Comparison of ENCODE assay signal across 1 cellular context in the genomic region with DNA sequence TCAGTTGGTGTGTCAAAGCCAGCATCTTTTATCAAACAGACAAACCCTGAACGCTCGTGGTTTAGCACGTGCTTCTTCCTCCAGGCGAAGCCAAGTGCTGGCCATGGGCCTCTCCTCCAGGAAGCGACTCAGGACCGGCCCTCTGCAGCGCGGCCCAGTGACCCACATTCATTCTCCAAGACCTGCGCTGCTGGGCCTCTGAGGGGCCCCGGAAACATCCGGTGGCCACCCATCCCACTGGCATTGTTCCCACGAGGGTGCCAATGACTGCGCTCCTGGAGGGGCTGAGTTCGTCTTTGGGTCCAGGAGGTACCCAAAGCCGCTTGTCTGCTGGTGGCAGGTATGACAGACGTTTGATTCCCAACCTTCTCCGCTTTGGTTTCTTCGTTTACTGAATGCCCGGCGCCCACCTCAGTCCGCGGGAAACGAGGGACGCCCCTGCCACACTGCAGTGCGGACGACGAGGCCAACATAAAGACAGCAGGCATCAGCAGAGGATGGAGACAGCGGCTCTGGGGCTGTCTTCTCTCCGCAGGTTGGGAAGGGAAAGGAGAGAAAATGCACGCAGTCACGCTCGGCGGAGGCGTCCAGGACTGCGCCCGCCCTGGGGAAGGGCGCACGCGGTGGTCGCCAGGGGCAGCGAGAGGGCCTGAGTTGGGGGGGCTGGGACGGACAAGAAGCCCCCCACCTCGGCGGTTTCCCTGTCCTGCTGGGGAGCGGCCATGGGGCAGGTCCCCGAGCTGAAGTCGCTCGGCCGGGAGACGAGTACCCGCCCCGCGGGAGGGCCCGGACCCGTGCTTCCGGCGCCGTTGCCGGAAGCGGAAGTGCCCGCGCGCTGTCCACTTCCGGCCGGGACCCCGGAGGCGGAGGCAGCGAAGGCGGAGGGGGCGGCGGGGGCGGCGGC.
TF ChIP-seq lines count a peak whose summit lies in the region.

Gene EXOC3, plus strand, starts transcription at position 842 of the 904 bp plus-strand sequence. CDS start 3,030 bp downstream, outside the sequence.

TF ChIP-seq in HepG2, 621 proteins besides CTCF, POLR2A, EP300 and RAD21 (continued from another document and continues in another):
- TF ChIP-seq, protein P1, sequence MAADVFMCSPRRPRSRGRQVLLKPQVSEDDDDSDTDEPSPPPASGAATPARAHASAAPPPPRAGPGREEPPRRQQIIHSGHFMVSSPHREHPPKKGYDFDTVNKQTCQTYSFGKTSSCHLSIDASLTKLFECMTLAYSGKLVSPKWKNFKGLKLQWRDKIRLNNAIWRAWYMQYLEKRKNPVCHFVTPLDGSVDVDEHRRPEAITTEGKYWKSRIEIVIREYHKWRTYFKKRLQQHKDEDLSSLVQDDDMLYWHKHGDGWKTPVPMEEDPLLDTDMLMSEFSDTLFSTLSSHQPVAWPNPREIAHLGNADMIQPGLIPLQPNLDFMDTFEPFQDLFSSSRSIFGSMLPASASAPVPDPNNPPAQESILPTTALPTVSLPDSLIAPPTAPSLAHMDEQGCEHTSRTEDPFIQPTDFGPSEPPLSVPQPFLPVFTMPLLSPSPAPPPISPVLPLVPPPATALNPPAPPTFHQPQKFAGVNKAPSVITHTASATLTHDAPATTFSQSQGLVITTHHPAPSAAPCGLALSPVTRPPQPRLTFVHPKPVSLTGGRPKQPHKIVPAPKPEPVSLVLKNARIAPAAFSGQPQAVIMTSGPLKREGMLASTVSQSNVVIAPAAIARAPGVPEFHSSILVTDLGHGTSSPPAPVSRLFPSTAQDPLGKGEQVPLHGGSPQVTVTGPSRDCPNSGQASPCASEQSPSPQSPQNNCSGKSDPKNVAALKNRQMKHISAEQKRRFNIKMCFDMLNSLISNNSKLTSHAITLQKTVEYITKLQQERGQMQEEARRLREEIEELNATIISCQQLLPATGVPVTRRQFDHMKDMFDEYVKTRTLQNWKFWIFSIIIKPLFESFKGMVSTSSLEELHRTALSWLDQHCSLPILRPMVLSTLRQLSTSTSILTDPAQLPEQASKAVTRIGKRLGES (CRISPR knock-in tag; IDR thresholded peaks at IDR 0.05; ENCODE audit: borderline replicate concordance): no peak
- no peak for TF ChIP-seq ARNTL (CRISPR knock-in tag; IDR thresholded peaks at IDR 0.05)
- TF ChIP-seq ZHX2 (IDR thresholded peaks at IDR 0.05; ENCODE audit: low read depth): no peak
- no peak; the same call in 1 of the 2 replicates for TF ChIP-seq ZHX2 (CRISPR knock-in tag; IDR thresholded peaks at IDR 0.05; ENCODE audit: borderline replicate concordance)
- TF ChIP-seq ZNF546 (CRISPR knock-in tag; conservative IDR thresholded peaks at IDR 0.05): peak; percentile 48
- no peak; the same call in 1 of the 2 replicates for TF ChIP-seq ZNF280B (CRISPR knock-in tag; IDR thresholded peaks at IDR 0.05; ENCODE audit: borderline replicate concordance)
- no peak for TF ChIP-seq ZNF207 (IDR thresholded peaks at IDR 0.05; ENCODE audit: borderline replicate concordance)
- no peak; the same call in 1 of the 2 replicates for TF ChIP-seq HES4 (CRISPR knock-in tag; IDR thresholded peaks at IDR 0.05; ENCODE audit: borderline replicate concordance)
- no peak for TF ChIP-seq ZNF549 (CRISPR knock-in tag; IDR thresholded peaks at IDR 0.05)
- no peak for TF ChIP-seq HMGA1 (CRISPR knock-in tag; conservative IDR thresholded peaks at IDR 0.05)
- TF ChIP-seq THAP7 (CRISPR knock-in tag; IDR thresholded peaks at IDR 0.05): 0 out of 2 replicates have a peak, but pooled peaks have one; percentile 78
- TF ChIP-seq, protein P2, sequence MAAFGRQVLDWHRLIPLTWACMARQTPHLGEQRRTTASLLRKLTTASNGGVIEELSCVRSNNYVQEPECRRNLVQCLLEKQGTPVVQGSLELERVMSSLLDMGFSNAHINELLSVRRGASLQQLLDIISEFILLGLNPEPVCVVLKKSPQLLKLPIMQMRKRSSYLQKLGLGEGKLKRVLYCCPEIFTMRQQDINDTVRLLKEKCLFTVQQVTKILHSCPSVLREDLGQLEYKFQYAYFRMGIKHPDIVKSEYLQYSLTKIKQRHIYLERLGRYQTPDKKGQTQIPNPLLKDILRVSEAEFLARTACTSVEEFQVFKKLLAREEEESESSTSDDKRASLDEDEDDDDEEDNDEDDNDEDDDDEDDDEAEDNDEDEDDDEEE (CRISPR knock-in tag; IDR thresholded peaks at IDR 0.05): peak; percentile 11; the same call in 1 of the 2 replicates
- peak; percentile 72; the same call in 1 of the 2 replicates for TF ChIP-seq ZNF879 (CRISPR knock-in tag; IDR thresholded peaks at IDR 0.05)
- TF ChIP-seq ZNF772 (CRISPR knock-in tag; IDR thresholded peaks at IDR 0.05): no peak
- TF ChIP-seq, protein P3, sequence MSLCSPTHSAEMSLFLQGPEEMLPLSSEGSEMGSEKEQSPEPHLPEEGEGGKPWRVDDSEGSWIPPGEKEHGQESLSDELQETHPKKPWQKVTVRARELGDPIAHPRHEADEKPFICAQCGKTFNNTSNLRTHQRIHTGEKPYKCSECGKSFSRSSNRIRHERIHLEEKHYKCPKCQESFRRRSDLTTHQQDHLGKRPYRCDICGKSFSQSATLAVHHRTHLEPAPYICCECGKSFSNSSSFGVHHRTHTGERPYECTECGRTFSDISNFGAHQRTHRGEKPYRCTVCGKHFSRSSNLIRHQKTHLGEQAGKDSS (CRISPR knock-in tag; IDR thresholded peaks at IDR 0.05; ENCODE audit: borderline replicate concordance, low read depth): no peak
- TF ChIP-seq HNRNPL (IDR thresholded peaks at IDR 0.05; ENCODE audit: low read depth, low read length): 0 out of 2 replicates have a peak, but pooled peaks have one; percentile 32
- TF ChIP-seq FOXA1 (IDR thresholded peaks at IDR 0.05): no peak
- no peak for TF ChIP-seq FOXA1 (CRISPR knock-in tag; IDR thresholded peaks at IDR 0.05)
- peak; percentile 74 for TF ChIP-seq AGO2 (optimal IDR thresholded peaks at IDR 0.05; ENCODE audit: low read depth, low read length)
- TF ChIP-seq SMARCC2 (IDR thresholded peaks at IDR 0.05): no peak
- no peak for TF ChIP-seq SP5 (CRISPR knock-in tag; IDR thresholded peaks at IDR 0.05; ENCODE audit: borderline replicate concordance, low read depth)
- peak; percentile 45; the same call in 1 of the 2 replicates for TF ChIP-seq KMT2A (CRISPR knock-in tag; IDR thresholded peaks at IDR 0.05)
- TF ChIP-seq, protein P4, sequence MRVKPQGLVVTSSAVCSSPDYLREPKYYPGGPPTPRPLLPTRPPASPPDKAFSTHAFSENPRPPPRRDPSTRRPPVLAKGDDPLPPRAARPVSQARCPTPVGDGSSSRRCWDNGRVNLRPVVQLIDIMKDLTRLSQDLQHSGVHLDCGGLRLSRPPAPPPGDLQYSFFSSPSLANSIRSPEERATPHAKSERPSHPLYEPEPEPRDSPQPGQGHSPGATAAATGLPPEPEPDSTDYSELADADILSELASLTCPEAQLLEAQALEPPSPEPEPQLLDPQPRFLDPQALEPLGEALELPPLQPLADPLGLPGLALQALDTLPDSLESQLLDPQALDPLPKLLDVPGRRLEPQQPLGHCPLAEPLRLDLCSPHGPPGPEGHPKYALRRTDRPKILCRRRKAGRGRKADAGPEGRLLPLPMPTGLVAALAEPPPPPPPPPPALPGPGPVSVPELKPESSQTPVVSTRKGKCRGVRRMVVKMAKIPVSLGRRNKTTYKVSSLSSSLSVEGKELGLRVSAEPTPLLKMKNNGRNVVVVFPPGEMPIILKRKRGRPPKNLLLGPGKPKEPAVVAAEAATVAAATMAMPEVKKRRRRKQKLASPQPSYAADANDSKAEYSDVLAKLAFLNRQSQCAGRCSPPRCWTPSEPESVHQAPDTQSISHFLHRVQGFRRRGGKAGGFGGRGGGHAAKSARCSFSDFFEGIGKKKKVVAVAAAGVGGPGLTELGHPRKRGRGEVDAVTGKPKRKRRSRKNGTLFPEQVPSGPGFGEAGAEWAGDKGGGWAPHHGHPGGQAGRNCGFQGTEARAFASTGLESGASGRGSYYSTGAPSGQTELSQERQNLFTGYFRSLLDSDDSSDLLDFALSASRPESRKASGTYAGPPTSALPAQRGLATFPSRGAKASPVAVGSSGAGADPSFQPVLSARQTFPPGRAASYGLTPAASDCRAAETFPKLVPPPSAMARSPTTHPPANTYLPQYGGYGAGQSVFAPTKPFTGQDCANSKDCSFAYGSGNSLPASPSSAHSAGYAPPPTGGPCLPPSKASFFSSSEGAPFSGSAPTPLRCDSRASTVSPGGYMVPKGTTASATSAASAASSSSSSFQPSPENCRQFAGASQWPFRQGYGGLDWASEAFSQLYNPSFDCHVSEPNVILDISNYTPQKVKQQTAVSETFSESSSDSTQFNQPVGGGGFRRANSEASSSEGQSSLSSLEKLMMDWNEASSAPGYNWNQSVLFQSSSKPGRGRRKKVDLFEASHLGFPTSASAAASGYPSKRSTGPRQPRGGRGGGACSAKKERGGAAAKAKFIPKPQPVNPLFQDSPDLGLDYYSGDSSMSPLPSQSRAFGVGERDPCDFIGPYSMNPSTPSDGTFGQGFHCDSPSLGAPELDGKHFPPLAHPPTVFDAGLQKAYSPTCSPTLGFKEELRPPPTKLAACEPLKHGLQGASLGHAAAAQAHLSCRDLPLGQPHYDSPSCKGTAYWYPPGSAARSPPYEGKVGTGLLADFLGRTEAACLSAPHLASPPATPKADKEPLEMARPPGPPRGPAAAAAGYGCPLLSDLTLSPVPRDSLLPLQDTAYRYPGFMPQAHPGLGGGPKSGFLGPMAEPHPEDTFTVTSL (CRISPR knock-in tag; IDR thresholded peaks at IDR 0.05; ENCODE audit: borderline replicate concordance): 0 out of 2 replicates have a peak, but pooled peaks have one; percentile 38
- no peak for TF ChIP-seq NFIB (CRISPR knock-in tag; IDR thresholded peaks at IDR 0.05; ENCODE audit: borderline replicate concordance)
- TF ChIP-seq MEIS2 (CRISPR knock-in tag; IDR thresholded peaks at IDR 0.05): 0 out of 2 replicates have a peak, but pooled peaks have one; percentile 50
- no peak for TF ChIP-seq ZMYM3 (CRISPR knock-in tag; IDR thresholded peaks at IDR 0.05)
- no peak for TF ChIP-seq EED (CRISPR knock-in tag; IDR thresholded peaks at IDR 0.05)
- peak; percentile 90 for TF ChIP-seq POLR2G (IDR thresholded peaks at IDR 0.05; ENCODE audit: low read depth, low read length)
- peak; percentile 16; the same call in 1 of the 2 replicates for TF ChIP-seq THAP9 (CRISPR knock-in tag; IDR thresholded peaks at IDR 0.05; ENCODE audit: borderline replicate concordance)
